1 cellular context compared by ENCODE assay signal in the genomic region with DNA sequence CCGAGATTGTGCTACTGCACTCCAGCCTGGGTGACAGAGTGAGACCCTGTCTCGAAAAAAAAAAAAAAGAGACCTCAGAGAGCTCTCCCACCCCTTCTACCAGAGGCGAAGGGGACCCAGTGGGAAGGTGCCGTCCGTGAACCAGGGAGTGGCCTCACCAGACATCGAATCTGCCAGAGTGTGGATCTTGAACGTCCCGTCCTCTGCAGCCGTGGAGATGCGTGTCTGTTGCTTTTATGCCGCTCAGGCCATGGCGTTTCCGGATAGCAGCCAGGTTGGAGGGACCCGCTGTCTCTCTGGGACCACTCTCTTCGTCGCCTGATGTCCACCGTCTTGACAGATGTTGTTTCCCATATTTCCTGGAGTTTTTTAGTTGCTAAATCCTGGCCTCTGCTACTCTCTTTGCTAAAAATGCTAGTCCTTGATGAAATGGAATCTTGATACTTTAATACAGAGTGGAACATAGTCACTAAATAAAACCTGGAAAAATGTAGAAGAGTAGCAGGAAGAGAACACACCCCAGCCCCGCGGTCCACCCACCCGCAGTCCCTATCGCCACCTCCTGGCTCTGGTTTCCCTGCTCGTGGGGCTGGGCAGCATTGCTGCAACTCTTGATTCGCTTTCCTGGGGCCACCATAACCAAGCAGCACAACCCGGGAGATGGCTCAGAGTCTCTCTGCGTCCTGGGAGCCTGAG.
TF ChIP-seq lines count a peak whose summit lies in the region.

No MANE protein-coding gene starts in this region.

TF ChIP-seq in GM12878, 131 proteins besides CTCF, POLR2A, EP300 and RAD21:
- TF ChIP-seq ZBED1 (IDR thresholded peaks at IDR 0.05; ENCODE audit: borderline replicate concordance) (no peak), DPF2 (IDR thresholded peaks at IDR 0.05) (no peak), BCLAF1 (IDR thresholded peaks at IDR 0.05) (no peak), HDGF (IDR thresholded peaks at IDR 0.05) (no peak), KLF5 (IDR thresholded peaks at IDR 0.05; ENCODE audit: partially characterized antibody) (no peak), EED (IDR thresholded peaks at IDR 0.05; ENCODE audit: low read depth) (no peak), EZH2 (IDR thresholded peaks at IDR 0.05; ENCODE audit: borderline replicate concordance, control insufficient read depth, low read depth, low read length) (no peak)
